In the genomic region with DNA sequence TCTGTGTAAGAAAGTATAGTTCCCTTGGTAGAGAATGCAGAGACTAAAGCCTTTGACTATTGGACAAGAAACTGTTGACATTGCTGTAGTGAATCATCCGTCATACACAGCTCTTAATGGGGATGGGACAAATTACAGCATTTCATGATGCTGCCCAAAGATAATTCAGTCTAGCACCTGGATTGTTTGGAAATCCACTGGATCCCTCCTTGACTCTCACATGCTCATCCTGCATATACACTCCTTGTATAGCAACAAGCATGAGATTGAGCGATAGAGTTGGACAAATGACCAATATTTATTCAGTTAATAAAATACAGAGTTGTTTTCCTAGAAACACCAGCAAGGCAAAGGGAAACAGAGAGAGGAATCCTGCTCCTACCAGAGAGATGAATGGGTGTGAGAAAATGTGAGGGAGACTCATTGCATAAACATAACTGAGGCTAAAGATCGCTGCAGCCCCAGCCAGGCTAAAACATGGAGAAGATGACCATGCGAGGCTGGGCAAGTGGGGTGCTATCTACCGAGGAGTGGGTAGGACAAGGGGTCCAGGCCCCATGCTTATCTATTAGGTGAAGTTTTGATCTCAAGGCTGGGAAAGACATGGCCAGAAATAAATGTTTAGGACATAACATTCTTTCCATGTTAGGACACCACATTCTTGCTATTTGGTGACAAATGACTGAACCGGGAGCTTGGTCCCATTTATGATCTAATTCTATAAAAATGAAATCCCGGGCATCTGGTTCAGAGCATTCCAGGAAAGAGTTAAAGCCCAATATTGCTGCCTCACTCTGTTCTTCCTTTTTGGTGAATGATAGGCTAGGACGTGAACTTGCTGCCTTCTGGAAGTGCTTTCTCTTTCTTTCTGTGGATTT, we compare ENCODE assay signal across 9 cellular contexts.
DNase-seq lines count a peak whose midpoint lies in the region; ATAC-seq and TF ChIP-seq lines count a peak whose summit lies in the region.
"Had no signal": no experiment of that assay in that cellular context is flagged by ENCODE, and none has a peak within 500 bp of the region (broad histone marks: within the 10 kb centered on the region; RNA-seq: fewer than 3 reads in every experiment).

No MANE protein-coding gene starts in this region.

- H3K36me3 ChIP-seq in A673 (ENCODE audit: insufficient read depth, low read length, poor library complexity, severe bottlenecking) = no peaks in the 10 kb centered on the region
- H3K36me3 ChIP-seq in mucosa of stomach (ENCODE audit: control insufficient read depth, insufficient read depth, low read length) = no peaks in the 10 kb centered on the region

- H3K27ac ChIP-seq in A673 (ENCODE audit: low read depth, low read length, poor library complexity, severe bottlenecking) = peak overlapping the region; percentile 55

- H3K4me1 ChIP-seq in A673 (ENCODE audit: insufficient read depth, low read length, poor library complexity, severe bottlenecking) (peaks cover 10% of the 10 kb centered on the region), mucosa of stomach (ENCODE audit: control insufficient read depth, insufficient read depth, low read length) (no peaks in the 10 kb centered on the region)

- TF ChIP-seq CTCF in A673 (conservative IDR thresholded peaks at IDR 0.05; ENCODE audit: low read depth, low read length) = no peak

- no TSS peak for BruUV-seq in A673 (replicated peaks; lab: Mats Ljungman, UMichigan)

- POLR2A ChIA-PET in A673 (lab: Charles Lee; ENCODE audit: low non-redundant PET) = no interaction called here

- H3K9ac ChIP-seq in mucosa of stomach (ENCODE audit: low read length) = peak overlapping the region; percentile 62

- H3K4me3 ChIP-seq in A673 (ENCODE audit: low read depth, low read length, poor library complexity, severe bottlenecking) (peak overlapping the region; percentile 26), mucosa of stomach (ENCODE audit: low read length) (no peak overlapping the region)

- H3K9me3 ChIP-seq in A673 (ENCODE audit: low read depth, low read length, poor library complexity, severe bottlenecking) = no peaks in the 10 kb centered on the region
- H3K9me3 ChIP-seq in mucosa of stomach (ENCODE audit: control insufficient read depth, low read length) = no peaks in the 10 kb centered on the region

- intact Hi-C loops in A673 (cut with micrococcal nuclease; ENCODE audit: unreplicated experiment) = no loop called here

- ATAC-seq in HG02870 (IDR thresholded peaks at IDR 0.05; ENCODE audit: unreplicated experiment) (no peak), HG03378 (IDR thresholded peaks at IDR 0.05; ENCODE audit: unreplicated experiment) (no peak), HG02571 (IDR thresholded peaks at IDR 0.05; ENCODE audit: unreplicated experiment) (no peak)

- DNase-seq in A673 (ENCODE audit: low spot score) (no peak), M059J (ENCODE audit: low read depth) (peak; percentile 89), dermis microvascular lymphatic vessel endothelial cell (ENCODE audit: low read depth in 2 of 2) (peak; percentile 62 to 64), GM03348 (ENCODE audit: low spot score) (no peak)
- DNase-seq: CD8-positive, alpha-beta memory T cell had no signal

- CTCF ChIA-PET in A673 (lab: Charles Lee) = no interaction called here

- no peaks in the 10 kb centered on the region for H3K27me3 ChIP-seq in A673 (replicated peaks; ENCODE audit: insufficient read depth, low read depth, low read length, poor library complexity)
- H3K27me3 ChIP-seq in mucosa of stomach (ENCODE audit: control insufficient read depth, insufficient read depth, low read length) = no peaks in the 10 kb centered on the region

Comparison
In these comparisons a context has a peak if more than half of its experiments do, and no peak if none do; other contexts are left out.
1. DNase-seq: peak in M059J (single experiment) and dermis microvascular lymphatic vessel endothelial cell (2 of 2); none in A673 (single experiment) and GM03348 (single experiment).